In genomic region chr4:92551616-92552015, GRCh38 we compare ENCODE assay signal across 14 cellular contexts.
A peak's percentile ranks its signal among the peaks of the same experiment; 100 is the strongest.
DNase-seq lines count a peak whose midpoint lies in the region; ATAC-seq and TF ChIP-seq lines count a peak whose summit lies in the region.
"Had no signal": no experiment of that assay in that cellular context is flagged by ENCODE, and none has a peak within 500 bp of the region (broad histone marks: within the 10 kb centered on the region; RNA-seq: fewer than 3 reads in every experiment).

No MANE protein-coding gene starts in this region.

- H3K79me2 ChIP-seq in HCT116 (ENCODE audit: insufficient read depth, low read length): no peaks in the 10 kb centered on the region

- POLR2A ChIA-PET in HCT116 (lab: Charles Lee): no interaction called here

- no peaks in the 10 kb centered on the region for H3K4me1 Mint-ChIP-seq in activated naive CD8-positive, alpha-beta T cell treated with anti-CD3 and anti-CD28 coated beads, Interleukin-2, amount 50 U/mL, for 24 hours

- H3K27ac Mint-ChIP-seq in activated naive CD8-positive, alpha-beta T cell treated with anti-CD3 and anti-CD28 coated beads, Interleukin-2, amount 50 U/mL, for 24 hours: no peak overlapping the region
- H3K27ac Mint-ChIP-seq: CD8-positive, alpha-beta T cell had no signal

- no peaks in the 10 kb centered on the region for H3K9me2 ChIP-seq in HCT116 (ENCODE audit: insufficient read depth)

- TF ChIP-seq POLR2A in HCT116 (IDR thresholded peaks at IDR 0.05; ENCODE audit: borderline replicate concordance, extremely low read depth, insufficient read depth, insufficient read length): no peak

- H2AFZ ChIP-seq in HCT116 (ENCODE audit: low read depth, low read length, poor library complexity, severe bottlenecking): no peak overlapping the region

- H3K9me3 ChIP-seq in HCT116 (ENCODE audit: control insufficient read depth in 1 of 2, insufficient read depth in 1 of 2, low read depth in 1 of 2, low read length in 2 of 2) (no peaks in the 10 kb centered on the region), SJCRH30 (replicated peaks) (no peaks in the 10 kb centered on the region)

- H3K9me3 Mint-ChIP-seq in activated naive CD8-positive, alpha-beta T cell treated with anti-CD3 and anti-CD28 coated beads, Interleukin-2, amount 50 U/mL, for 24 hours: peaks cover 9% of the 10 kb centered on the region

- intact Hi-C loops in HCT116 (cut with micrococcal nuclease) (no loop called here), dorsolateral prefrontal cortex (cut with DNase I) (loop anchor here in 1 of 2 donors (10.0 kb wide), 2 partner anchors 167 to 247 kb away; partner anchors contain the start of gene GRID2)

- H3K4me1 ChIP-seq in HCT116 (ENCODE audit: control insufficient read depth in 1 of 2, insufficient read depth in 2 of 2, low read length in 2 of 2) (no peaks in the 10 kb centered on the region), SJCRH30 (no peaks in the 10 kb centered on the region)

- H3K27me3 ChIP-seq in HCT116 (ENCODE audit: insufficient read depth, low read length) (no peaks in the 10 kb centered on the region), dorsolateral prefrontal cortex (no peaks in the 10 kb centered on the region), SJCRH30 (no peaks in the 10 kb centered on the region), H7 (ENCODE audit: control insufficient read depth, insufficient read depth, low read length) (no peaks in the 10 kb centered on the region)

- no peaks in the 10 kb centered on the region for H3K27me3 Mint-ChIP-seq in activated naive CD8-positive, alpha-beta T cell treated with anti-CD3 and anti-CD28 coated beads, Interleukin-2, amount 50 U/mL, for 24 hours

- no peaks in the 10 kb centered on the region for H3K36me3 ChIP-seq in HCT116 (ENCODE audit: control insufficient read depth in 1 of 2, insufficient read depth in 2 of 2, low read length in 2 of 2)
- no peaks in the 10 kb centered on the region for H3K36me3 ChIP-seq in SJCRH30
- H3K36me3 ChIP-seq in H7 (replicated peaks; ENCODE audit: control insufficient read depth, insufficient read depth, low read length): no peaks in the 10 kb centered on the region

- peak; percentile 22; the same call in 1 of the 2 replicates for TF ChIP-seq RAD21 in HCT116 (IDR thresholded peaks at IDR 0.05; ENCODE audit: low read depth)

- ATAC-seq in HCT116: no peak
- ATAC-seq in activated naive CD8-positive, alpha-beta T cell treated with anti-CD3 and anti-CD28 coated beads, Interleukin-2, amount 50 U/mL, for 24 hours: no peak
- ATAC-seq: CD8-positive, alpha-beta T cell; Panc1 had no signal

- H3K27ac ChIP-seq in HCT116 (ENCODE audit: low read depth, low read length) (no peak overlapping the region), dorsolateral prefrontal cortex (peak overlapping the region in 1 of 59 donors; percentile 29), SJCRH30 (no peak overlapping the region)
- H3K27ac ChIP-seq: HL-60 had no signal

- no peak overlapping the region for H3K4me2 ChIP-seq in HCT116 (ENCODE audit: low read length)

- CTCF ChIA-PET in HCT116 (lab: Charles Lee): no interaction called here

- H3K4me3 Mint-ChIP-seq in activated naive CD8-positive, alpha-beta T cell treated with anti-CD3 and anti-CD28 coated beads, Interleukin-2, amount 50 U/mL, for 24 hours: no peak overlapping the region
- H3K4me3 Mint-ChIP-seq: CD8-positive, alpha-beta T cell had no signal

- no peak overlapping the region for H3K4me3 ChIP-seq in HCT116 (replicated peaks in 1 of 2; ENCODE audit: low read depth in 1 of 2, low read length in 2 of 2)
- peak overlapping the region in 1 of 59 donors; percentile 18 for H3K4me3 ChIP-seq in dorsolateral prefrontal cortex
- H3K4me3 ChIP-seq in SJCRH30: no peak overlapping the region
- H3K4me3 ChIP-seq in H7 (ENCODE audit: insufficient read depth, low read depth, low read length): no peak overlapping the region

- TF ChIP-seq CTCF in HCT116 (IDR thresholded peaks at IDR 0.05 in 2 of 3, conservative IDR thresholded peaks at IDR 0.05 in 1 of 3; ENCODE audit: borderline replicate concordance in 1 of 3, insufficient read depth in 1 of 3, low read depth in 2 of 3, low read length in 2 of 3) (no peak), dorsolateral prefrontal cortex (IDR thresholded peaks at IDR 0.05 in 54 of 56, conservative IDR thresholded peaks at IDR 0.05 in 2 of 56; ENCODE audit: low read depth in 1 of 56, partially characterized antibody in 56 of 56) (peak in 12 of 56 donors; percentile 12 to 59 (median 34))

- RAD21 ChIA-PET in HCT116 (lab: Charles Lee; ENCODE audit: low non-redundant PET in 1 of 2, low total read pairs in 2 of 2, uncharacterized antibody in 2 of 2, unreplicated experiment in 2 of 2): no interaction called here

- H3K36me3 Mint-ChIP-seq in activated naive CD8-positive, alpha-beta T cell treated with anti-CD3 and anti-CD28 coated beads, Interleukin-2, amount 50 U/mL, for 24 hours (ENCODE audit: low read depth): no peaks in the 10 kb centered on the region
- H3K36me3 Mint-ChIP-seq: CD8-positive, alpha-beta T cell had no signal

- no TSS peak for BruUV-seq in HCT116 (replicated peaks; lab: Mats Ljungman, UMichigan)

- H3K9ac ChIP-seq in HCT116 (ENCODE audit: low read length): no peak overlapping the region

- no peaks in the 10 kb centered on the region for H4K20me1 ChIP-seq in HCT116 (ENCODE audit: insufficient read depth)

- DNase-seq in HCT116 (ENCODE audit: low read depth, low spot score) (no peak), NCI-H69 (lab: John Stamatoyannopoulos, UW) (peak; percentile 2), cerebellum (ENCODE audit: low spot score) (peak; percentile 2), dorsolateral prefrontal cortex (no peak), SJCRH30 (no peak), H7 (no peak)
- no peak for DNase-seq in activated naive CD8-positive, alpha-beta T cell treated with anti-CD3 and anti-CD28 coated beads, Interleukin-2, amount 50 U/mL, for 24 hours
- DNase-seq: CD8-positive, alpha-beta T cell; NCI-H1436; NCI-H2029 treated with DMSO at 0.1 percent for 48 hours; NCI-H510A; NCI-H82 had no signal

TF ChIP-seq in HCT116, 20 proteins besides CTCF, POLR2A, EP300 and RAD21:
- TF ChIP-seq ATF3 (IDR thresholded peaks at IDR 0.05) (no peak), CBX3 (IDR thresholded peaks at IDR 0.05; ENCODE audit: low read depth) (no peak), REST (IDR thresholded peaks at IDR 0.05; ENCODE audit: low read depth) (no peak), ELF1 (IDR thresholded peaks at IDR 0.05; ENCODE audit: borderline replicate concordance, low read depth) (no peak), ZNF274 (IDR thresholded peaks at IDR 0.05; ENCODE audit: low read depth, low read length) (no peak), EGR1 (IDR thresholded peaks at IDR 0.05; ENCODE audit: low read depth) (no peak), SRF (IDR thresholded peaks at IDR 0.05; ENCODE audit: low read depth) (no peak), FOSL1 (IDR thresholded peaks at IDR 0.05; ENCODE audit: low read depth) (no peak), SP1 (IDR thresholded peaks at IDR 0.05; ENCODE audit: low read depth) (no peak), ZFX (IDR thresholded peaks at IDR 0.05) (no peak), YY1 (IDR thresholded peaks at IDR 0.05; ENCODE audit: extremely low read depth, insufficient replicate concordance, low read depth, low read length) (no peak), SIN3A (IDR thresholded peaks at IDR 0.05; ENCODE audit: low read depth) (no peak)
TF ChIP-seq in HCT116: peak in this region for 0.

Comparison
In these comparisons a context has a peak if more than half of its experiments do, and no peak if none do; other contexts are left out.
1. DNase-seq: peak in NCI-H69 (single experiment) and cerebellum (single experiment); none in HCT116 (single experiment), dorsolateral prefrontal cortex (0 of 10), SJCRH30 (0 of 2), activated naive CD8-positive, alpha-beta T cell treated with anti-CD3 and anti-CD28 coated beads, Interleukin-2, amount 50 U/mL, for 24 hours (single experiment) and H7 (single experiment).